ENCODE assay signal across 26 cellular contexts in genomic region chrX:30572678-30573077, GRCh38. TPM values are rescaled to one million over a fixed set of nuclear protein-coding genes. Genes with fewer than 3 reads are reported as not detected.
DNase-seq lines count a peak whose midpoint lies in the region; ATAC-seq and TF ChIP-seq lines count a peak whose summit lies in the region.
"Had no signal": no experiment of that assay in that cellular context is flagged by ENCODE, and none has a peak within 500 bp of the region (broad histone marks: within the 10 kb centered on the region; RNA-seq: fewer than 3 reads in every experiment).

No MANE protein-coding gene starts in this region.

- peaks cover 0 to 7% (median 0%) of the 10 kb centered on the region in 3 donors for H3K27me3 Mint-ChIP-seq in CD14-positive monocyte (ENCODE audit: low read depth in 3 of 3)
- H3K27me3 Mint-ChIP-seq in activated naive CD8-positive, alpha-beta T cell treated with anti-CD3 and anti-CD28 coated beads, Interleukin-2, amount 50 U/mL, for 24 hours, result no peaks in the 10 kb centered on the region
- H3K27me3 Mint-ChIP-seq in activated T-cell treated with anti-CD3 and anti-CD28 coated beads, Interleukin-2, amount 50 U/mL, for 24 hours, result peaks cover 20% of the 10 kb centered on the region
- H3K27me3 Mint-ChIP-seq: T-helper 17 cell had no signal

- WGBS in mesenchymal stem cell, result 80% methylated on average over 1 of the region's 4 CpGs

- peak overlapping the region; percentile 25 to 96 (median 81) for H3K27ac Mint-ChIP-seq in CD14-positive monocyte
- H3K27ac Mint-ChIP-seq in activated naive CD8-positive, alpha-beta T cell treated with anti-CD3 and anti-CD28 coated beads, Interleukin-2, amount 50 U/mL, for 24 hours, result no peak overlapping the region
- H3K27ac Mint-ChIP-seq in activated T-cell treated with anti-CD3 and anti-CD28 coated beads, Interleukin-2, amount 50 U/mL, for 24 hours, result no peak overlapping the region
- H3K27ac Mint-ChIP-seq: CD8-positive, alpha-beta T cell; T-helper 17 cell had no signal

- peaks cover 0 to 3% (median 0%) of the 10 kb centered on the region in 7 donors for H3K9me3 Mint-ChIP-seq in CD14-positive monocyte
- H3K9me3 Mint-ChIP-seq in activated naive CD8-positive, alpha-beta T cell treated with anti-CD3 and anti-CD28 coated beads, Interleukin-2, amount 50 U/mL, for 24 hours, result no peaks in the 10 kb centered on the region
- H3K9me3 Mint-ChIP-seq in activated T-cell treated with anti-CD3 and anti-CD28 coated beads, Interleukin-2, amount 50 U/mL, for 24 hours, result no peaks in the 10 kb centered on the region
- H3K9me3 Mint-ChIP-seq: CD8-positive, alpha-beta T cell had no signal

- H3K14ac ChIP-seq in mesenchymal stem cell (ENCODE audit: low read length in 2 of 2), result no peak overlapping the region

- no peaks in the 10 kb centered on the region for H3K79me1 ChIP-seq in mesenchymal stem cell (replicated peaks; ENCODE audit: low read length, poor library complexity, severe bottlenecking)

- no peak overlapping the region for H2AK5ac ChIP-seq in mesenchymal stem cell (ENCODE audit: low read length, severe bottlenecking)

- H3K4me2 ChIP-seq in mesenchymal stem cell (ENCODE audit: low read length, poor library complexity, severe bottlenecking), result no peak overlapping the region

- no peak overlapping the region for H3K18ac ChIP-seq in mesenchymal stem cell (ENCODE audit: low read depth in 1 of 2, low read length in 2 of 2)

- H3K4me1 Mint-ChIP-seq in CD14-positive monocyte, result peaks cover 32% of the 10 kb centered on the region
- H3K4me1 Mint-ChIP-seq in activated naive CD8-positive, alpha-beta T cell treated with anti-CD3 and anti-CD28 coated beads, Interleukin-2, amount 50 U/mL, for 24 hours, result peaks cover 31% of the 10 kb centered on the region
- H3K4me1 Mint-ChIP-seq in activated T-cell treated with anti-CD3 and anti-CD28 coated beads, Interleukin-2, amount 50 U/mL, for 24 hours (ENCODE audit: low read depth), result peaks cover 30% of the 10 kb centered on the region

- no peak for ATAC-seq in activated naive CD8-positive, alpha-beta T cell treated with anti-CD3 and anti-CD28 coated beads, Interleukin-2, amount 50 U/mL, for 24 hours
- ATAC-seq: CD8-positive, alpha-beta T cell; psoas muscle; T-helper 17 cell had no signal

- DNase-seq in CD14-positive monocyte (ENCODE audit: low spot score) (no peak), mesenchymal stem cell (no peak), vagina (ENCODE audit: extremely low spot score in 2 of 2) (no peak)
- DNase-seq in activated naive CD8-positive, alpha-beta T cell treated with anti-CD3 and anti-CD28 coated beads, Interleukin-2, amount 50 U/mL, for 24 hours, result no peak
- DNase-seq in activated T-cell treated with anti-CD3 and anti-CD28 coated beads, Interleukin-2, amount 50 U/mL, for 24 hours, result no peak
- DNase-seq in effector memory CD4-positive, alpha-beta T cell, result no peak
- DNase-seq: activated CD4-positive, alpha-beta T cell treated with anti-CD3 and anti-CD28 coated beads, Interleukin-2, amount 50 U/mL, for 4 hours; activated naive CD4-positive, alpha-beta T cell; anterior cingulate cortex; CD8-positive, alpha-beta T cell; DMS53; dorsolateral prefrontal cortex; heart left ventricle; left ventricle myocardium superior; NCI-H1105 treated with DMSO at 0.1 percent for 48 hours; NCI-H446; psoas muscle; T-helper 17 cell; uterus had no signal

- H3K23ac ChIP-seq in mesenchymal stem cell (ENCODE audit: low read length in 2 of 2), result no peak overlapping the region

- TF ChIP-seq POLR2A in vagina (IDR thresholded peaks at IDR 0.05), result no peak

- H3K36me3 ChIP-seq in mesenchymal stem cell (ENCODE audit: control insufficient read depth in 1 of 2, insufficient read depth in 2 of 2, low read depth in 1 of 2, low read length in 2 of 2) (no peaks in the 10 kb centered on the region), vagina (no peaks in the 10 kb centered on the region)
- no peaks in the 10 kb centered on the region for H3K36me3 ChIP-seq in effector memory CD4-positive, alpha-beta T cell (ENCODE audit: control insufficient read depth, insufficient read depth, low read length)
- H3K36me3 ChIP-seq: heart left ventricle, SJSA1, suprapubic skin, uterus had no signal

- H3K9ac ChIP-seq in mesenchymal stem cell (ENCODE audit: low read length), result no peak overlapping the region

- H2BK120ac ChIP-seq in mesenchymal stem cell (ENCODE audit: low read depth, low read length), result no peak overlapping the region

- no peak overlapping the region for H2BK12ac ChIP-seq in mesenchymal stem cell (ENCODE audit: low read length in 2 of 2)

- H3K4ac ChIP-seq in mesenchymal stem cell (ENCODE audit: low read depth in 1 of 2, low read length in 2 of 2), result no peak overlapping the region

- H3K36me3 Mint-ChIP-seq in CD14-positive monocyte, result peaks cover 22 to 38% of the 10 kb centered on the region in 2 donors
- H3K36me3 Mint-ChIP-seq in activated naive CD8-positive, alpha-beta T cell treated with anti-CD3 and anti-CD28 coated beads, Interleukin-2, amount 50 U/mL, for 24 hours (ENCODE audit: low read depth), result peaks cover 8% of the 10 kb centered on the region
- H3K36me3 Mint-ChIP-seq in activated T-cell treated with anti-CD3 and anti-CD28 coated beads, Interleukin-2, amount 50 U/mL, for 24 hours (ENCODE audit: low read depth), result no peaks in the 10 kb centered on the region

- H2BK15ac ChIP-seq in mesenchymal stem cell (ENCODE audit: low read depth, poor library complexity, severe bottlenecking), result no peak overlapping the region

- H3K4me3 ChIP-seq in GM12875 (ENCODE audit: low read depth, low read length), result peak overlapping the region; percentile 39
- H3K4me3 ChIP-seq in mesenchymal stem cell (ENCODE audit: insufficient read depth in 1 of 2, low read depth in 1 of 2, low read length in 2 of 2), result no peak overlapping the region
- no peak overlapping the region for H3K4me3 ChIP-seq in vagina
- no peak overlapping the region for H3K4me3 ChIP-seq in effector memory CD4-positive, alpha-beta T cell (ENCODE audit: insufficient read depth, low read depth, low read length, poor library complexity, severe bottlenecking)
- H3K4me3 ChIP-seq: dorsolateral prefrontal cortex, psoas muscle, SJSA1, suprapubic skin, uterus had no signal

- H3K9me3 ChIP-seq in mesenchymal stem cell (ENCODE audit: control insufficient read depth, low read length) (no peaks in the 10 kb centered on the region), vagina (no peaks in the 10 kb centered on the region)
- H3K9me3 ChIP-seq in effector memory CD4-positive, alpha-beta T cell (ENCODE audit: control insufficient read depth, low read length), result no peaks in the 10 kb centered on the region
- H3K9me3 ChIP-seq: heart left ventricle, psoas muscle, SJSA1, suprapubic skin, uterus had no signal

- peak overlapping the region; percentile 75 for H3K27ac ChIP-seq in mesenchymal stem cell (ENCODE audit: low read length, poor library complexity, severe bottlenecking)
- H3K27ac ChIP-seq in vagina, result no peak overlapping the region
- no peak overlapping the region for H3K27ac ChIP-seq in effector memory CD4-positive, alpha-beta T cell (ENCODE audit: insufficient read depth, low read length, poor library complexity, severe bottlenecking)
- H3K27ac ChIP-seq: dorsolateral prefrontal cortex, epithelial cell of prostate, psoas muscle, SJSA1, suprapubic skin, uterus, VCaP had no signal

- TF ChIP-seq CTCF in CD14-positive monocyte (IDR thresholded peaks at IDR 0.05) (no peak), GM12875 (IDR thresholded peaks at IDR 0.05; ENCODE audit: borderline replicate concordance, insufficient read depth, low read depth, low read length) (no peak), vagina (IDR thresholded peaks at IDR 0.05) (no peak)

- H4K91ac ChIP-seq in mesenchymal stem cell (ENCODE audit: low read length), result no peak overlapping the region

- H4K8ac ChIP-seq in mesenchymal stem cell (ENCODE audit: low read length), result no peak overlapping the region

- H2AFZ ChIP-seq in mesenchymal stem cell (ENCODE audit: low read depth, low read length), result no peak overlapping the region

- H2BK5ac ChIP-seq in mesenchymal stem cell (ENCODE audit: low read depth, low read length, poor library complexity, severe bottlenecking), result no peak overlapping the region

- H3K27me3 ChIP-seq in mesenchymal stem cell (ENCODE audit: control insufficient read depth in 1 of 2, insufficient read depth in 1 of 2, low read length in 2 of 2) (peaks cover 0 to 2% of the 10 kb centered on the region in 2 experiments), vagina (no peaks in the 10 kb centered on the region)
- H3K27me3 ChIP-seq in effector memory CD4-positive, alpha-beta T cell (replicated peaks; ENCODE audit: control insufficient read depth, insufficient read depth, low read length, poor library complexity, severe bottlenecking), result no peaks in the 10 kb centered on the region
- H3K27me3 ChIP-seq: SJSA1, suprapubic skin, uterus had no signal

- H3K4me3 Mint-ChIP-seq in CD14-positive monocyte, result peak overlapping the region; percentile 64 to 71
- peak overlapping the region; percentile 25 for H3K4me3 Mint-ChIP-seq in activated naive CD8-positive, alpha-beta T cell treated with anti-CD3 and anti-CD28 coated beads, Interleukin-2, amount 50 U/mL, for 24 hours
- H3K4me3 Mint-ChIP-seq in activated T-cell treated with anti-CD3 and anti-CD28 coated beads, Interleukin-2, amount 50 U/mL, for 24 hours, result no peak overlapping the region
- H3K4me3 Mint-ChIP-seq: CD8-positive, alpha-beta T cell had no signal

- peaks cover 2% of the 10 kb centered on the region for H3K4me1 ChIP-seq in mesenchymal stem cell (ENCODE audit: control insufficient read depth, insufficient read depth, low read depth, low read length)
- H3K4me1 ChIP-seq in vagina, result no peaks in the 10 kb centered on the region
- no peaks in the 10 kb centered on the region for H3K4me1 ChIP-seq in effector memory CD4-positive, alpha-beta T cell (ENCODE audit: control insufficient read depth, insufficient read depth, low read length, poor library complexity, severe bottlenecking)
- H3K4me1 ChIP-seq: psoas muscle, suprapubic skin, uterus had no signal

- intact Hi-C loops in CD14-positive monocyte (cut with micrococcal nuclease), result loop anchor here (5.0 to 10.0 kb wide), 3 partner anchors 40 to 82 kb away; partner anchors contain the start of gene GK (in 1 of the 2)
- intact Hi-C loops in vagina (cut with DNase I), result no loop called here

RNA-seq across cellular contexts. Expression of gene TASL, which starts 4.9 kb away (rescaled TPM):
- 10 to 100 TPM; 22.2 to 28.7 TPM for polyA plus RNA-seq in CD14-positive monocyte
- not detected for polyA plus RNA-seq in mesenchymal stem cell (2013, experiment 1 of 2)
- polyA plus RNA-seq in mesenchymal stem cell (2013, experiment 2 of 2), result not detected
- total RNA-seq in vagina, result 0.49 TPM
- total RNA-seq: H1, LHCN-M2, SJSA1 had no signal
- polyA plus RNA-seq: H1 had no signal

Comparison
In these comparisons a context has a peak if more than half of its experiments do, and no peak if none do; other contexts are left out.
1. H3K27ac Mint-ChIP-seq: peak in CD14-positive monocyte (7 of 7); none in activated naive CD8-positive, alpha-beta T cell treated with anti-CD3 and anti-CD28 coated beads, Interleukin-2, amount 50 U/mL, for 24 hours (single experiment) and activated T-cell treated with anti-CD3 and anti-CD28 coated beads, Interleukin-2, amount 50 U/mL, for 24 hours (single experiment).